In genomic region chr7:27430115-27430514, GRCh38 we compare ENCODE assay signal across 22 cellular contexts.
A peak's percentile ranks its signal among the peaks of the same experiment; 100 is the strongest.
DNase-seq lines count a peak whose midpoint lies in the region; ATAC-seq, FAIRE-seq and TF ChIP-seq lines count a peak whose summit lies in the region.
"Had no signal": no experiment of that assay in that cellular context is flagged by ENCODE, and none has a peak within 500 bp of the region (broad histone marks: within the 10 kb centered on the region; RNA-seq: fewer than 3 reads in every experiment).

No MANE protein-coding gene starts in this region.

- in situ Hi-C loops in K562 (cut with MboI), result no loop called here

- no peak for ATAC-seq in K562
- ATAC-seq in GM18498 (IDR thresholded peaks at IDR 0.05; ENCODE audit: unreplicated experiment), result no peak
- ATAC-seq in GM18873 (IDR thresholded peaks at IDR 0.05; ENCODE audit: low FRiP score, unreplicated experiment), result no peak
- ATAC-seq: CD8-positive, alpha-beta T cell; GM23338 had no signal

- H3K4me3 ChIP-seq in KMS-11 (IDR thresholded peaks at IDR 0.05; ENCODE audit: insufficient read depth, low read depth, low read length) (no peak overlapping the region), K562 (no peak overlapping the region), Caco-2 (ENCODE audit: low read depth, low read length) (no peak overlapping the region)
- H3K4me3 ChIP-seq: GM23338, Peyer's patch, SK-N-MC had no signal

- no peak overlapping the region for H2AFZ ChIP-seq in KMS-11 (ENCODE audit: low read depth)
- H2AFZ ChIP-seq in K562 (ENCODE audit: low read depth, low read length), result no peak overlapping the region
- H2AFZ ChIP-seq: GM23338 had no signal

- TF ChIP-seq POLR2A in K562 (conservative IDR thresholded peaks at IDR 0.05), result no peak

- no peaks in the 10 kb centered on the region for H3K36me3 Mint-ChIP-seq in Caco-2 (ENCODE audit: insufficient read depth, unreplicated experiment)
- H3K36me3 Mint-ChIP-seq: CD8-positive, alpha-beta T cell had no signal

- CTCF ChIA-PET in K562 (lab: Yijun Ruan, JAX; ENCODE audit: low intra/inter-chr PET ratio), result no interaction called here
- CTCF ChIA-PET in Caco-2 (lab: Charles Lee), result no interaction called here

- no peaks in the 10 kb centered on the region for H3K9me3 ChIP-seq in K562 (replicated peaks; ENCODE audit: control insufficient read depth, insufficient read depth, low read depth, low read length)
- H3K9me3 ChIP-seq in Caco-2, result no peaks in the 10 kb centered on the region
- H3K9me3 ChIP-seq: Peyer's patch had no signal

- H3K79me2 ChIP-seq in KMS-11 (ENCODE audit: insufficient read depth, low read depth) (no peaks in the 10 kb centered on the region), K562 (ENCODE audit: control insufficient read depth, insufficient read depth, low read length) (no peaks in the 10 kb centered on the region)

- POLR2A ChIA-PET in K562 (lab: Yijun Ruan, JAX), result no interaction called here
- POLR2A ChIA-PET in Caco-2 (lab: Charles Lee), result no interaction called here

- no peaks in the 10 kb centered on the region for H3K27me3 ChIP-seq in KMS-11 (ENCODE audit: insufficient read depth, low read depth)
- peaks cover 3 to 5% of the 10 kb centered on the region in 2 experiments; a peak in 2 of 5 replicates for H3K27me3 ChIP-seq in K562 (ENCODE audit: control insufficient read depth in 2 of 2, insufficient read depth in 2 of 2, low read length in 2 of 2)
- H3K27me3 ChIP-seq in Caco-2 (replicated peaks; ENCODE audit: control insufficient read depth, insufficient read depth, low read length), result no peaks in the 10 kb centered on the region
- H3K27me3 ChIP-seq: Peyer's patch had no signal

- H3K36me3 ChIP-seq in KMS-11 (ENCODE audit: insufficient read depth) (no peaks in the 10 kb centered on the region), K562 (ENCODE audit: control insufficient read depth, insufficient read depth, low read length) (no peaks in the 10 kb centered on the region), Caco-2 (ENCODE audit: control insufficient read depth, insufficient read depth, low read length) (no peaks in the 10 kb centered on the region)
- H3K36me3 ChIP-seq: Peyer's patch had no signal

- no peaks in the 10 kb centered on the region for H3K27me3 Mint-ChIP-seq in Caco-2 (ENCODE audit: insufficient read depth, unreplicated experiment)

- H3K4me1 ChIP-seq in KMS-11 (ENCODE audit: low read depth, poor library complexity, severe bottlenecking) (peaks cover 8% of the 10 kb centered on the region), K562 (replicated peaks in 1 of 2; ENCODE audit: control insufficient read depth in 2 of 2, insufficient read depth in 2 of 2, low read length in 2 of 2) (no peaks in the 10 kb centered on the region), Caco-2 (no peaks in the 10 kb centered on the region)

- 0 out of 2 replicates have a peak overlapping the region, but pooled peaks have one; percentile 11 for H3K4me2 ChIP-seq in KMS-11
- H3K4me2 ChIP-seq in K562 (ENCODE audit: insufficient read depth, low read length), result no peak overlapping the region
- H3K4me2 ChIP-seq: GM23338 had no signal

- no peaks in the 10 kb centered on the region for H3K9me3 Mint-ChIP-seq in Caco-2 (ENCODE audit: unreplicated experiment)
- H3K9me3 Mint-ChIP-seq: CD8-positive, alpha-beta T cell; H9 had no signal

- intact Hi-C loops in K562 (cut with micrococcal nuclease) (loop anchor here (10.0 kb wide), 1 partner anchor 145 kb away; no protein-coding TSS in a partner anchor), Caco-2 (cut with micrococcal nuclease; ENCODE audit: unreplicated experiment) (loop anchor here (10.0 kb wide), 1 partner anchor 145 kb away; no protein-coding TSS in a partner anchor)

- no peak overlapping the region for H3K4me3 Mint-ChIP-seq in Caco-2 (ENCODE audit: unreplicated experiment)
- H3K4me3 Mint-ChIP-seq: CD8-positive, alpha-beta T cell; GM23338; H9 had no signal

- H3K9me1 ChIP-seq in K562 (ENCODE audit: control insufficient read depth, insufficient read depth, low read length), result no peaks in the 10 kb centered on the region

- no peak for TF ChIP-seq EP300 in K562 (IDR thresholded peaks at IDR 0.05; ENCODE audit: low read length)

- H3K9ac ChIP-seq in KMS-11 (no peak overlapping the region), K562 (ENCODE audit: insufficient read depth in 1 of 2, low read depth in 2 of 2, low read length in 2 of 2) (no peak overlapping the region)

- no peak overlapping the region for H3K27ac Mint-ChIP-seq in Caco-2 (ENCODE audit: unreplicated experiment)
- H3K27ac Mint-ChIP-seq: CD8-positive, alpha-beta T cell; GM23338; H9 had no signal

- BruUV-seq in K562 (replicated peaks; lab: Mats Ljungman, UMichigan) (no TSS peak), Caco-2 (replicated peaks; lab: Mats Ljungman, UMichigan) (no TSS peak)

- no peak for TF ChIP-seq RAD21 in K562 (CRISPR knock-in tag; conservative IDR thresholded peaks at IDR 0.05 in 1 of 2, IDR thresholded peaks at IDR 0.05 in 1 of 2)

- no peak for TF ChIP-seq CTCF in KMS-11 (conservative IDR thresholded peaks at IDR 0.05; ENCODE audit: low read depth, low read length)
- TF ChIP-seq CTCF in K562 (IDR thresholded peaks at IDR 0.05 in 2 of 3, conservative IDR thresholded peaks at IDR 0.05 in 1 of 3; ENCODE audit: insufficient read depth in 2 of 3, low read depth in 1 of 3, low read length in 3 of 3), result no peak
- TF ChIP-seq CTCF in Caco-2 (IDR thresholded peaks at IDR 0.05; ENCODE audit: insufficient read depth in 1 of 2, low read depth in 1 of 2, low read length in 1 of 2, severe bottlenecking in 1 of 2, unreplicated experiment in 1 of 2), result no peak

- H3K27ac ChIP-seq in KMS-11 (no peak overlapping the region), K562 (ENCODE audit: extremely low read depth, low read depth, low read length) (no peak overlapping the region)
- H3K27ac ChIP-seq: Peyer's patch, SK-N-MC had no signal

- no peaks in the 10 kb centered on the region for H3K4me1 Mint-ChIP-seq in Caco-2 (ENCODE audit: low read depth, unreplicated experiment)

- 0% methylated on average over 2 of the region's 2 CpGs for WGBS in K562 (ENCODE audit: insufficient coverage, low coverage, missing lambda C conversion rate)

- no peak for FAIRE-seq in K562 (lab: Jason Lieb, UNC)
- FAIRE-seq: GM18507 had no signal

- H4K20me1 ChIP-seq in KMS-11 (ENCODE audit: insufficient read depth), result no peaks in the 10 kb centered on the region
- H4K20me1 ChIP-seq in K562 (replicated peaks; ENCODE audit: control insufficient read depth, insufficient read depth, low read length), result no peaks in the 10 kb centered on the region

- DNase-seq in NOMO-1 (lab: John Stamatoyannopoulos, UW; ENCODE audit: unreplicated experiment in 2 of 2), result peak; percentile 12 to 53
- no peak for DNase-seq in K562 (ENCODE audit: extremely low read depth in 1 of 4, low spot score in 3 of 4)
- no peak for DNase-seq in Caco-2
- DNase-seq in ureter (ENCODE audit: low spot score), result no peak
- DNase-seq: C1 segment of cervical spinal cord; CD8-positive, alpha-beta T cell; DMS79 treated with DMSO at 0.1 percent for 48 hours; H9; KG1; NCI-H1436 treated with DMSO at 0.1 percent for 48 hours; NCI-H187 treated with DMSO at 0.1 percent for 48 hours; NCI-H510A treated with DMSO at 0.1 percent for 48 hours; NCI-H748 treated with DMSO at 0.1 percent for 48 hours; OCI-M1; Peyer's patch; SIG-M5 had no signal

TF ChIP-seq in K562, 482 proteins besides CTCF, POLR2A, EP300 and RAD21:
- TF ChIP-seq MAFG (tag; conservative IDR thresholded peaks at IDR 0.05) (0 out of 2 replicates have a peak, but pooled peaks have one; percentile 9), KDM1A (IDR thresholded peaks at IDR 0.05) (peak; percentile 24 to 40; a peak in 2 of 4 replicates), C11orf30 (IDR thresholded peaks at IDR 0.05; ENCODE audit: low read depth) (peak; percentile 9; the same call in 1 of the 2 replicates), ZNF316 (IDR thresholded peaks at IDR 0.05) (peak; percentile 40), SP1 (CRISPR knock-in tag; IDR thresholded peaks at IDR 0.05) (no peak)

Comparison
In these comparisons a context has a peak if more than half of its experiments do, and no peak if none do; other contexts are left out.
1. DNase-seq: peak in NOMO-1 (2 of 2); none in K562 (0 of 4), Caco-2 (0 of 2) and ureter (single experiment).